In genomic region chr5:130280528-130281217, GRCh38 we compare ENCODE assay signal across 32 cellular contexts.
"Had no signal": no experiment of that assay in that cellular context is flagged by ENCODE, and none has a peak within 500 bp of the region (broad histone marks: within the 10 kb centered on the region; RNA-seq: fewer than 3 reads in every experiment).

No MANE protein-coding gene starts in this region.

- H3K4me3 ChIP-seq: adrenal gland, breast epithelium had no signal

- H3K27me3 ChIP-seq: adrenal gland, brain microvascular endothelial cell, breast epithelium had no signal

- H3K27ac ChIP-seq: adrenal gland, brain microvascular endothelial cell, breast epithelium, VCaP had no signal

- H3K4me1 ChIP-seq: breast epithelium had no signal

- H3K9me3 ChIP-seq: adrenal gland, breast epithelium had no signal

- DNase-seq: activated B cell treated with CpG ODN at 0.5 μM for 24 hours; activated CD4-positive, alpha-beta memory T cell treated with anti-CD3 and anti-CD28 coated beads for 36 hours; activated CD4-positive, alpha-beta T cell treated with anti-CD3 and anti-CD28 coated beads for 4 hours; activated CD4-positive, alpha-beta T cell treated with anti-CD3 and anti-CD28 coated beads, Interleukin-2, amount 10 ng/mL, durations not matched to agents 24 days and 14 days; activated CD4-positive, alpha-beta T cell treated with anti-CD3 and anti-CD28 coated beads, Interleukin-2, amount 50 U/mL, for 1 hour; activated CD4-positive, alpha-beta T cell treated with anti-CD3 and anti-CD28 coated beads, Interleukin-2, amount 50 U/mL, for 4 hours; activated CD4-positive, CD25-positive, alpha-beta regulatory T cell treated with anti-CD3 and anti-CD28 coated beads, Interleukin-2, amount 50 U/mL, for 72 hours; activated CD8-positive, alpha-beta memory T cell treated with anti-CD3 and anti-CD28 coated beads, Interleukin-2, amount 50 U/mL, for 4 hours; activated CD8-positive, alpha-beta T cell treated with anti-CD3 and anti-CD28 coated beads for 36 hours; activated effector memory CD4-positive, alpha-beta T cell treated with anti-CD3 and anti-CD28 coated beads, Interleukin-2, amount 50 U/mL, for 16 hours; activated gamma-delta T cell treated with Interleukin-2 at 50 U/mL for 16 hours; activated naive CD4-positive, alpha-beta T cell; activated naive CD4-positive, alpha-beta T cell treated with anti-CD3 and anti-CD28 coated beads for 36 hours; activated naive CD4-positive, alpha-beta T cell treated with anti-CD3 and anti-CD28 coated beads, Interleukin-2, amount 50 U/mL, for 16 hours; activated naive CD8-positive, alpha-beta T cell treated with anti-CD3 and anti-CD28 coated beads for 36 hours; activated T-cell treated with anti-CD3 and anti-CD28 coated beads for 4 hours; activated T-cell treated with anti-CD3 and anti-CD28 coated beads, Interleukin-2, amount 50 U/mL, for 1 hour; activated T-cell treated with anti-CD3 and anti-CD28 coated beads, Interleukin-2, amount 50 U/mL, for 4 hours; activated T-cell treated with anti-CD3 and anti-CD28 coated beads, Interleukin-2, amount 50 U/mL, for 72 hours; adrenal gland; amniotic stem cell; aorta; brain microvascular endothelial cell; central memory CD4-positive, alpha-beta T cell; SW 1271; T-helper 1 cell; T-helper 2 cell; T-helper 9 cell had no signal

- ATAC-seq: activated CD8-positive, alpha-beta T cell treated with anti-CD3 and anti-CD28 coated beads for 36 hours; activated naive CD4-positive, alpha-beta T cell treated with anti-CD3 and anti-CD28 coated beads, Interleukin-2, amount 50 U/mL, for 72 hours; activated T-cell treated with anti-CD3 and anti-CD28 coated beads, Interleukin-2, amount 50 U/mL, for 4 hours; activated T-cell treated with anti-CD3 and anti-CD28 coated beads, Interleukin-2, amount 50 U/mL, for 72 hours; activated T-helper 17 cell treated with anti-CD3 and anti-CD28 coated beads, Interleukin-2, amount 50 U/mL, for 72 hours had no signal

- H3K36me3 ChIP-seq: adrenal gland, brain microvascular endothelial cell, breast epithelium had no signal
